1 cellular context compared by ENCODE assay signal in the genomic region with DNA sequence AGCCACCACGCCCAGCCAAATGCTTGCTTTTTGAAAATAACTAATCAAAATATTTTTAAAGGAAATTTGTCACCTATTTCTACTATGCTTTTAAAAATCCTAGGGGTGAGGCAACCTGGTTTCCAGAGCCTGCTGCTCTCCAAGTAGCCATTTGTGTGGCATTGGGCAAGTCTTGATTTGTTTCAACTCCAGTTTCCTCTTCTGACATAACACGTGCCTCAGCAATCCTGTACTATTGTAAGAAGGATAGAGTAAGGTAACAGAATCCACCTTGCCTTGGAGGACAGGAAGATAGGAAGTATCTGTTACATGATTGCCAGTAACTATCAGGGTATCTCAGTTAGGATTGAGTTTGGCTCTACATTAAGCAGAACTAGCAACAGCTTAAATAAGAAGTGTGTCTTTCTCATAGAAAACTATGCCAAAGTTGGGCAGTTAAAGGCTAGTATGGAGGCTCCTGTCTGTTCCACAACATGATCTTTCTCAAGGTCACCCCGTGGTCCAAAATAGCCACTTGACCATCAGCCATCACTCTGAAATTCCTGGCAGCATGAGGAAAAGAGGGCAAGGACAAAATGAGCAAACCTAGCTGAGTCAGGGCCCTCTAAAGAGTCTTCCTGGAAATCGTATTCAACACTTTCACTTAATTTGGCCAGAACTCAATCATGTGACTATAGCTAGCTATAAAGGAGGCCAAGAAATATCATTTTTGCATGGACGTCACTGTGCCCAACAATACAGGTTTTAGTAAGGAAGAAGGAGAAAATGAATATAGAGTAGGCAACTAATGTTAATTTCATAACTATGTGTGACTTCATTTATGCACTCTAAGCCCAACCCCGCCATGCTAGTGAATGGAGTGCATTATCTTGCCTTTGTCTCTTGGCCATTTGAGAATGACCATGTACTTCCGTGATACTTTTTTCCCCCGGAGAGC.
TF ChIP-seq lines count a peak whose summit lies in the region.

No MANE protein-coding gene starts in this region.

TF ChIP-seq in HepG2, 621 proteins besides CTCF, POLR2A, EP300 and RAD21 (continued from another document):
- TF ChIP-seq, protein P1, sequence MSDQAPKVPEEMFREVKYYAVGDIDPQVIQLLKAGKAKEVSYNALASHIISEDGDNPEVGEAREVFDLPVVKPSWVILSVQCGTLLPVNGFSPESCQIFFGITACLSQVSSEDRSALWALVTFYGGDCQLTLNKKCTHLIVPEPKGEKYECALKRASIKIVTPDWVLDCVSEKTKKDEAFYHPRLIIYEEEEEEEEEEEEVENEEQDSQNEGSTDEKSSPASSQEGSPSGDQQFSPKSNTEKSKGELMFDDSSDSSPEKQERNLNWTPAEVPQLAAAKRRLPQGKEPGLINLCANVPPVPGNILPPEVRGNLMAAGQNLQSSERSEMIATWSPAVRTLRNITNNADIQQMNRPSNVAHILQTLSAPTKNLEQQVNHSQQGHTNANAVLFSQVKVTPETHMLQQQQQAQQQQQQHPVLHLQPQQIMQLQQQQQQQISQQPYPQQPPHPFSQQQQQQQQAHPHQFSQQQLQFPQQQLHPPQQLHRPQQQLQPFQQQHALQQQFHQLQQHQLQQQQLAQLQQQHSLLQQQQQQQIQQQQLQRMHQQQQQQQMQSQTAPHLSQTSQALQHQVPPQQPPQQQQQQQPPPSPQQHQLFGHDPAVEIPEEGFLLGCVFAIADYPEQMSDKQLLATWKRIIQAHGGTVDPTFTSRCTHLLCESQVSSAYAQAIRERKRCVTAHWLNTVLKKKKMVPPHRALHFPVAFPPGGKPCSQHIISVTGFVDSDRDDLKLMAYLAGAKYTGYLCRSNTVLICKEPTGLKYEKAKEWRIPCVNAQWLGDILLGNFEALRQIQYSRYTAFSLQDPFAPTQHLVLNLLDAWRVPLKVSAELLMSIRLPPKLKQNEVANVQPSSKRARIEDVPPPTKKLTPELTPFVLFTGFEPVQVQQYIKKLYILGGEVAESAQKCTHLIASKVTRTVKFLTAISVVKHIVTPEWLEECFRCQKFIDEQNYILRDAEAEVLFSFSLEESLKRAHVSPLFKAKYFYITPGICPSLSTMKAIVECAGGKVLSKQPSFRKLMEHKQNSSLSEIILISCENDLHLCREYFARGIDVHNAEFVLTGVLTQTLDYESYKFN (CRISPR knock-in tag; conservative IDR thresholded peaks at IDR 0.05), result no peak
- TF ChIP-seq NPAS2 (CRISPR knock-in tag; IDR thresholded peaks at IDR 0.05; ENCODE audit: borderline replicate concordance) (no peak), IKZF1 (IDR thresholded peaks at IDR 0.05) (no peak), ZFP36L2 (CRISPR knock-in tag; IDR thresholded peaks at IDR 0.05) (no peak), NKX3-1 (CRISPR knock-in tag; IDR thresholded peaks at IDR 0.05) (no peak), CHD4 (IDR thresholded peaks at IDR 0.05; ENCODE audit: borderline replicate concordance, low read length) (no peak), BCLAF1 (IDR thresholded peaks at IDR 0.05) (no peak), SMARCE1 (IDR thresholded peaks at IDR 0.05; ENCODE audit: borderline replicate concordance) (no peak)
- TF ChIP-seq, protein P2, sequence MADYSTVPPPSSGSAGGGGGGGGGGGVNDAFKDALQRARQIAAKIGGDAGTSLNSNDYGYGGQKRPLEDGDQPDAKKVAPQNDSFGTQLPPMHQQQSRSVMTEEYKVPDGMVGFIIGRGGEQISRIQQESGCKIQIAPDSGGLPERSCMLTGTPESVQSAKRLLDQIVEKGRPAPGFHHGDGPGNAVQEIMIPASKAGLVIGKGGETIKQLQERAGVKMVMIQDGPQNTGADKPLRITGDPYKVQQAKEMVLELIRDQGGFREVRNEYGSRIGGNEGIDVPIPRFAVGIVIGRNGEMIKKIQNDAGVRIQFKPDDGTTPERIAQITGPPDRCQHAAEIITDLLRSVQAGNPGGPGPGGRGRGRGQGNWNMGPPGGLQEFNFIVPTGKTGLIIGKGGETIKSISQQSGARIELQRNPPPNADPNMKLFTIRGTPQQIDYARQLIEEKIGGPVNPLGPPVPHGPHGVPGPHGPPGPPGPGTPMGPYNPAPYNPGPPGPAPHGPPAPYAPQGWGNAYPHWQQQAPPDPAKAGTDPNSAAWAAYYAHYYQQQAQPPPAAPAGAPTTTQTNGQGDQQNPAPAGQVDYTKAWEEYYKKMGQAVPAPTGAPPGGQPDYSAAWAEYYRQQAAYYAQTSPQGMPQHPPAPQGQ (CRISPR knock-in tag; IDR thresholded peaks at IDR 0.05; ENCODE audit: borderline replicate concordance), result no peak
